ENCODE assay signal across 8 cellular contexts in genomic region chrX:115989686-115990085, GRCh38.
"Had no signal": no experiment of that assay in that cellular context is flagged by ENCODE, and none has a peak within 500 bp of the region (broad histone marks: within the 10 kb centered on the region; RNA-seq: fewer than 3 reads in every experiment).

No MANE protein-coding gene starts in this region.

- H3K27ac ChIP-seq: HL-60 had no signal

- H3K4me1 ChIP-seq: HAP-1 had no signal

- H3K27ac Mint-ChIP-seq: GM23338, HFFc6, IgD-negative memory B cell had no signal

- H3K9me3 ChIP-seq: HAP-1 had no signal

- H3K27me3 Mint-ChIP-seq: IgD-negative memory B cell had no signal

- H3K4me3 ChIP-seq: GM23338, HAP-1 had no signal

- H3K36me3 Mint-ChIP-seq: IgD-negative memory B cell had no signal

- FAIRE-seq: HepG2 had no signal

- H3K9me3 Mint-ChIP-seq: GM23338 had no signal

- H3K4me1 Mint-ChIP-seq: IgD-negative memory B cell had no signal

- ATAC-seq: HCT116, HepG2 had no signal

- H3K36me3 ChIP-seq: HAP-1 had no signal

- DNase-seq: H7, HFFc6 had no signal

- H3K4me3 Mint-ChIP-seq: GM23338, HFFc6, IgD-negative memory B cell had no signal
